Comparison of ENCODE assay signal across 28 cellular contexts in genomic region chr1:225049594-225049993, GRCh38.
"Had no signal": no experiment of that assay in that cellular context is flagged by ENCODE, and none has a peak within 500 bp of the region (broad histone marks: within the 10 kb centered on the region; RNA-seq: fewer than 3 reads in every experiment).

No MANE protein-coding gene starts in this region.

- H3K9me3 ChIP-seq: colonic mucosa, esophagus muscularis mucosa, esophagus squamous epithelium, gastrocnemius medialis, gastroesophageal sphincter, heart right ventricle had no signal

- DNase-seq: colonic mucosa; cortex of kidney; dermis blood vessel endothelial cell; dorsolateral prefrontal cortex; effector CD4-positive, alpha-beta T cell; effector CD8-positive, alpha-beta T cell; effector memory CD4-positive, alpha-beta T cell; effector memory CD8-positive, alpha-beta T cell; endodermal cell; erythroblast; esophagus squamous epithelium; foreskin fibroblast; foreskin keratinocyte; foreskin melanocyte; gastrocnemius medialis; glutamatergic neuron; head of caudate nucleus; heart left ventricle; heart right ventricle had no signal

- H3K27ac ChIP-seq: colonic mucosa, coronary artery, dorsolateral prefrontal cortex, epithelial cell of prostate, esophagus muscularis mucosa, esophagus squamous epithelium, foreskin keratinocyte, gastrocnemius medialis, gastroesophageal sphincter, heart left ventricle, heart right ventricle had no signal

- ATAC-seq: effector memory CD8-positive, alpha-beta T cell; esophagus mucosa; foreskin keratinocyte; gastrocnemius medialis; gastroesophageal sphincter; heart left ventricle; heart right ventricle had no signal

- H3K4me1 ChIP-seq: colonic mucosa, esophagus muscularis mucosa, esophagus squamous epithelium, foreskin keratinocyte, gastrocnemius medialis, gastroesophageal sphincter, heart left ventricle, heart right ventricle had no signal

- H3K27me3 ChIP-seq: colonic mucosa, dorsolateral prefrontal cortex, esophagus muscularis mucosa, esophagus squamous epithelium, foreskin keratinocyte, gastrocnemius medialis, gastroesophageal sphincter, heart left ventricle, heart right ventricle had no signal

- H3K4me3 ChIP-seq: colonic mucosa, coronary artery, dorsolateral prefrontal cortex, esophagus muscularis mucosa, esophagus squamous epithelium, gastrocnemius medialis, gastroesophageal sphincter, heart left ventricle, heart right ventricle had no signal

- H3K36me3 ChIP-seq: colonic mucosa, esophagus muscularis mucosa, esophagus squamous epithelium, gastrocnemius medialis, gastroesophageal sphincter, heart left ventricle, heart right ventricle had no signal

- FAIRE-seq: colon, endometrium, endothelial cell of umbilical vein, frontal cortex had no signal
